Comparison of ENCODE assay signal across 14 cellular contexts in the genomic region with DNA sequence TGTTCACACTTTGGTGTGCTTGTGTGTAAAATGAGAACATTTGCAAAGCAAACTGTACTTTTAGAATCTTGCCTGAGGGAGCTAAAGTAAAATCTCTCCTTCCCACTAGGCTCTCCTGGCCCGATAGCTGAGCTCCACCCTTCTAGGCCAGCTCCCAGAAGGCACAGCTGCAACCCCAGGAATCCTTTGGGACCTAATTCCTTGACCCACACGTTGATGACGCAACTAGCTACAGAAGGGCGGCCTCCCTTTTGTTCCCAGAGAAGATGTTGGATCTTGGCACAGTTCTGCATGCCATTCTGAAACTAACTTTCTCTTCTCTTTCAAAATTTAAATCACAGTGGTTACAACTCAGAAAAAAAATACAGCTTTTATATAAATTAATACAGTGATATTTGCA.
DNase-seq lines count a peak whose midpoint lies in the region; ATAC-seq lines count a peak whose summit lies in the region.
"Had no signal": no experiment of that assay in that cellular context is flagged by ENCODE, and none has a peak within 500 bp of the region (broad histone marks: within the 10 kb centered on the region; RNA-seq: fewer than 3 reads in every experiment).

No MANE protein-coding gene starts in this region.

- H2AFZ ChIP-seq in GM23248: peak overlapping the region; percentile 21; the same call in 1 of the 2 replicates

- peaks cover 28% of the 10 kb centered on the region for H3F3A ChIP-seq in GM23248 (ENCODE audit: insufficient read depth)

- intact Hi-C loops in left cardiac atrium (cut with DNase I): no loop called here

- H3K9me2 ChIP-seq in GM23248 (ENCODE audit: insufficient read depth): no peaks in the 10 kb centered on the region

- no peaks in the 10 kb centered on the region for H4K20me1 ChIP-seq in GM23248 (ENCODE audit: insufficient read depth)

- DNase-seq in GM23248 (peak; percentile 90), brain pericyte (ENCODE audit: low read depth, low spot score) (peak; percentile 88), left cardiac atrium (peak; percentile 56), skeletal muscle cell (ENCODE audit: low read depth) (peak; percentile 97), NCI-H2081 (lab: John Stamatoyannopoulos, UW) (no peak), SIG-M5 (lab: John Stamatoyannopoulos, UW) (no peak)
- DNase-seq in activated CD4-positive, alpha-beta T cell treated with anti-CD3 and anti-CD28 coated beads for 48 hours: no peak
- DNase-seq: activated naive CD8-positive, alpha-beta T cell treated with anti-CD3 and anti-CD28 coated beads, Interleukin-2, amount 10 ng/mL, durations not matched to agents 7 days and 5 days; effector memory CD8-positive, alpha-beta T cell; NCI-H1417 treated with DMSO at 0.1 percent for 48 hours; NCI-H774 had no signal

- 12 to 22% methylated on average over 4 of the region's 4 CpGs for WGBS in GM23248 (ENCODE audit: low coverage in 1 of 2, low lambda C conversion rate in 2 of 2, missing lambda C conversion rate in 2 of 2), 2 experiments

- H3K27me3 ChIP-seq in GM23248 (replicated peaks; ENCODE audit: insufficient read depth): no peaks in the 10 kb centered on the region

- ATAC-seq in left cardiac atrium (peak; percentile 70 to 90), GM19351 (IDR thresholded peaks at IDR 0.05; ENCODE audit: unreplicated experiment) (no peak)
- ATAC-seq: effector memory CD8-positive, alpha-beta T cell; natural killer cell treated with Interleukin-12 subunit alpha and Interleukin-12 subunit beta and Interleukin-15 and Interleukin-18, amount 100 ng/mL, for 72 hours had no signal

- no peaks in the 10 kb centered on the region for H3K36me3 ChIP-seq in GM23248 (ENCODE audit: low read depth)

- no peak overlapping the region for H3K9ac ChIP-seq in GM23248

- H3K9me3 ChIP-seq in GM23248 (ENCODE audit: low read depth): no peaks in the 10 kb centered on the region

- peak overlapping the region; percentile 53 for H3K4me2 ChIP-seq in GM23248 (ENCODE audit: unreplicated experiment)

- peak overlapping the region; percentile 26; the same call in 1 of the 2 replicates for H3K27ac ChIP-seq in GM23248
- H3K27ac ChIP-seq: C4-2B had no signal

- H3K79me2 ChIP-seq in GM23248 (ENCODE audit: insufficient read depth): no peaks in the 10 kb centered on the region

- peaks cover 50% of the 10 kb centered on the region for H3K4me1 ChIP-seq in GM23248 (ENCODE audit: insufficient read depth)

- H3K4me3 ChIP-seq in GM23248: 0 out of 2 replicates have a peak overlapping the region, but pooled peaks have one; percentile 15
- H3K4me3 ChIP-seq in skeletal muscle cell (ENCODE audit: low read depth, low read length): no peak overlapping the region

- in situ Hi-C loops in GM23248 (cut with MboI): no loop called here

Comparison
In these comparisons a context has a peak if more than half of its experiments do, and no peak if none do; other contexts are left out.
1. DNase-seq: peak in GM23248 (single experiment), brain pericyte (single experiment), left cardiac atrium (single experiment) and skeletal muscle cell (single experiment); none in NCI-H2081 (0 of 2), SIG-M5 (single experiment) and activated CD4-positive, alpha-beta T cell treated with anti-CD3 and anti-CD28 coated beads for 48 hours (single experiment).